ENCODE assay signal across 15 cellular contexts in genomic region chr6:146984251-146984924, GRCh38.
A peak's percentile ranks its signal among the peaks of the same experiment; 100 is the strongest.
DNase-seq lines count a peak whose midpoint lies in the region; ATAC-seq and TF ChIP-seq lines count a peak whose summit lies in the region.
"Had no signal": no experiment of that assay in that cellular context is flagged by ENCODE, and none has a peak within 500 bp of the region (broad histone marks: within the 10 kb centered on the region; RNA-seq: fewer than 3 reads in every experiment).

No MANE protein-coding gene starts in this region.

- H3K9me3 ChIP-seq in mammary epithelial cell (replicated peaks; ENCODE audit: insufficient read depth, low read length): no peaks in the 10 kb centered on the region
- H3K9me3 ChIP-seq in breast epithelium: peaks cover 0 to 10% of the 10 kb centered on the region in 2 donors
- no peaks in the 10 kb centered on the region for H3K9me3 ChIP-seq in naive thymus-derived CD4-positive, alpha-beta T cell (ENCODE audit: control insufficient read depth in 2 of 3, low read length in 3 of 3)
- H3K9me3 ChIP-seq: neutrophil had no signal

- no peaks in the 10 kb centered on the region for H4K20me1 ChIP-seq in mammary epithelial cell (ENCODE audit: insufficient read depth, low read length)

- CTCF ChIA-PET in mammary epithelial cell (lab: Charles Lee; ENCODE audit: low non-redundant PET): no interaction called here
- CTCF ChIA-PET in naive thymus-derived CD4-positive, alpha-beta T cell (lab: Charles Lee): no interaction called here

- no peaks in the 10 kb centered on the region for H3K4me1 Mint-ChIP-seq in naive thymus-derived CD4-positive, alpha-beta T cell

- H3K27ac ChIP-seq in mammary epithelial cell (ENCODE audit: insufficient read depth, low read depth, low read length) (no peak overlapping the region), breast epithelium (no peak overlapping the region)
- no peak overlapping the region for H3K27ac ChIP-seq in naive thymus-derived CD4-positive, alpha-beta T cell (ENCODE audit: low read depth, low read length)
- H3K27ac ChIP-seq: heart left ventricle, KMS-11, neutrophil had no signal

- H3K4me3 Mint-ChIP-seq in naive thymus-derived CD4-positive, alpha-beta T cell: no peak overlapping the region
- H3K4me3 Mint-ChIP-seq: activated T-cell treated with anti-CD3 and anti-CD28 coated beads, Interleukin-2, amount 50 U/mL, for 24 hours had no signal

- H3K27ac Mint-ChIP-seq in naive thymus-derived CD4-positive, alpha-beta T cell: no peak overlapping the region
- H3K27ac Mint-ChIP-seq: activated T-cell treated with anti-CD3 and anti-CD28 coated beads, Interleukin-2, amount 50 U/mL, for 24 hours had no signal

- no peaks in the 10 kb centered on the region for H3K79me2 ChIP-seq in mammary epithelial cell (ENCODE audit: insufficient read depth, low read length)

- DNase-seq in mammary epithelial cell (no peak), breast epithelium (ENCODE audit: low spot score in 2 of 2) (no peak), SK-MEL-5 (ENCODE audit: low read depth, low spot score) (peak; percentile 24), kidney tubule cell (ENCODE audit: low spot score) (peak; percentile 2), pons (ENCODE audit: low spot score) (no peak), SK-N-DZ (ENCODE audit: low spot score) (no peak)
- DNase-seq in stimulated activated CD8-positive, alpha-beta memory T cell treated with anti-CD3 and anti-CD28 coated beads, Interleukin-4, amount 100 ng/mL, for 48 hours: no peak
- no peak for DNase-seq in naive thymus-derived CD4-positive, alpha-beta T cell
- DNase-seq: activated CD4-positive, CD25-positive, alpha-beta regulatory T cell treated with anti-CD3 and anti-CD28 coated beads, Interleukin-2, amount 50 U/mL, for 72 hours; activated naive CD4-positive, alpha-beta T cell treated with Interleukin-2 at 50 U/mL for 16 hours; activated T-cell treated with anti-CD3 and anti-CD28 coated beads, Interleukin-2, amount 50 U/mL, for 24 hours; heart left ventricle; NCI-H2029 had no signal

- dilution Hi-C loops in mammary epithelial cell (cut with HindIII; ENCODE audit: low sequenced_read_pairs): no loop called here

- BruUV-seq in mammary epithelial cell (replicated peaks; lab: Mats Ljungman, UMichigan): no TSS peak

- H3K4me3 ChIP-seq in mammary epithelial cell (replicated peaks in 1 of 3; ENCODE audit: insufficient read depth in 1 of 3, low read depth in 2 of 3, low read length in 3 of 3) (no peak overlapping the region), breast epithelium (no peak overlapping the region)
- no peak overlapping the region for H3K4me3 ChIP-seq in naive thymus-derived CD4-positive, alpha-beta T cell (ENCODE audit: low read length)
- H3K4me3 ChIP-seq: heart left ventricle had no signal

- TF ChIP-seq CTCF in mammary epithelial cell (conservative IDR thresholded peaks at IDR 0.05 in 1 of 2, IDR thresholded peaks at IDR 0.05 in 1 of 2; ENCODE audit: extremely low read depth in 1 of 2, insufficient read depth in 1 of 2, low read depth in 1 of 2, low read length in 2 of 2) (no peak), breast epithelium (IDR thresholded peaks at IDR 0.05) (no peak)

- H3K9ac ChIP-seq in mammary epithelial cell (ENCODE audit: insufficient read depth, low read length): no peak overlapping the region
- H3K9ac ChIP-seq: KMS-11 had no signal

- peaks cover 0 to 5% (median 0%) of the 10 kb centered on the region in 11 donors for H3K9me3 Mint-ChIP-seq in naive thymus-derived CD4-positive, alpha-beta T cell
- H3K9me3 Mint-ChIP-seq: activated T-cell treated with anti-CD3 and anti-CD28 coated beads, Interleukin-2, amount 50 U/mL, for 24 hours had no signal

- ATAC-seq in naive thymus-derived CD4-positive, alpha-beta T cell: no peak
- ATAC-seq: heart left ventricle had no signal

- intact Hi-C loops in mammary epithelial cell (cut with micrococcal nuclease): no loop called here
- intact Hi-C loops in breast epithelium (cut with DNase I; ENCODE audit: low total_unique reads): no loop called here
- intact Hi-C loops in naive thymus-derived CD4-positive, alpha-beta T cell (cut with micrococcal nuclease): no loop called here

- H2AFZ ChIP-seq in mammary epithelial cell (ENCODE audit: low read depth, low read length): peak overlapping the region; percentile 41

- no peaks in the 10 kb centered on the region for H3K27me3 ChIP-seq in mammary epithelial cell (ENCODE audit: insufficient read depth, low read length)
- H3K27me3 ChIP-seq in breast epithelium: no peaks in the 10 kb centered on the region
- no peaks in the 10 kb centered on the region for H3K27me3 ChIP-seq in naive thymus-derived CD4-positive, alpha-beta T cell (ENCODE audit: control insufficient read depth in 2 of 2, insufficient read depth in 2 of 2, low read length in 2 of 2)
- H3K27me3 ChIP-seq: heart left ventricle, neutrophil had no signal

- POLR2A ChIA-PET in naive thymus-derived CD4-positive, alpha-beta T cell (lab: Charles Lee): interaction anchor here (0.6 to 0.7 kb wide), 2 partner anchors 61 to 1117 kb away, joined by 3 read pairs; no protein-coding TSS in a partner anchor

- H3K27me3 Mint-ChIP-seq in naive thymus-derived CD4-positive, alpha-beta T cell: peaks cover 0 to 6% (median 0%) of the 10 kb centered on the region in 5 donors
- H3K27me3 Mint-ChIP-seq: activated T-cell treated with anti-CD3 and anti-CD28 coated beads, Interleukin-2, amount 50 U/mL, for 24 hours had no signal

- H3K36me3 Mint-ChIP-seq in naive thymus-derived CD4-positive, alpha-beta T cell: no peaks in the 10 kb centered on the region

- in situ Hi-C loops in mammary epithelial cell (cut with MboI; ENCODE audit: low sequenced_read_pairs in 2 of 2): no loop called here
- in situ Hi-C loops in SK-MEL-5 (cut with HindIII; ENCODE audit: low pct_unique_long_range_greater_than_20kb, low sequenced_read_pairs): no loop called here

- H3K36me3 ChIP-seq in mammary epithelial cell (ENCODE audit: insufficient read depth, low read length) (no peaks in the 10 kb centered on the region), breast epithelium (no peaks in the 10 kb centered on the region)
- H3K36me3 ChIP-seq in naive thymus-derived CD4-positive, alpha-beta T cell (ENCODE audit: control insufficient read depth in 2 of 3, insufficient read depth in 3 of 3, low read length in 3 of 3): no peaks in the 10 kb centered on the region
- H3K36me3 ChIP-seq: heart left ventricle, neutrophil had no signal

- 31% methylated on average over 10 of the region's 11 CpGs for WGBS in mammary epithelial cell (ENCODE audit: low coverage, missing lambda C conversion rate)

- no peak for TF ChIP-seq POLR2A in breast epithelium (IDR thresholded peaks at IDR 0.05)

- H3K4me1 ChIP-seq in mammary epithelial cell (ENCODE audit: insufficient read depth, low read length) (no peaks in the 10 kb centered on the region), breast epithelium (no peaks in the 10 kb centered on the region)
- H3K4me1 ChIP-seq in naive thymus-derived CD4-positive, alpha-beta T cell (ENCODE audit: control insufficient read depth in 2 of 2, insufficient read depth in 2 of 2, low read length in 2 of 2): no peaks in the 10 kb centered on the region
- H3K4me1 ChIP-seq: heart left ventricle had no signal

- no peak overlapping the region for H3K4me2 ChIP-seq in mammary epithelial cell (ENCODE audit: insufficient read depth, low read depth, low read length)
- H3K4me2 ChIP-seq: KMS-11 had no signal

Comparison
In these comparisons a context has a peak if more than half of its experiments do, and no peak if none do; other contexts are left out.
1. DNase-seq: peak in SK-MEL-5 (single experiment) and kidney tubule cell (single experiment); none in mammary epithelial cell (single experiment), breast epithelium (0 of 2), pons (single experiment), stimulated activated CD8-positive, alpha-beta memory T cell treated with anti-CD3 and anti-CD28 coated beads, Interleukin-4, amount 100 ng/mL, for 48 hours (single experiment), naive thymus-derived CD4-positive, alpha-beta T cell (0 of 9) and SK-N-DZ (single experiment).